ENCODE assay signal across 21 cellular contexts in genomic region chr17:31404028-31404949, GRCh38. TPM values are rescaled to one million over a fixed set of nuclear protein-coding genes. Genes with fewer than 3 reads are reported as not detected.
DNase-seq lines count a peak whose midpoint lies in the region; ATAC-seq and TF ChIP-seq lines count a peak whose summit lies in the region.
"Had no signal": no experiment of that assay in that cellular context is flagged by ENCODE, and none has a peak within 500 bp of the region (broad histone marks: within the 10 kb centered on the region; RNA-seq: fewer than 3 reads in every experiment).

No MANE protein-coding gene starts in this region.

- 89 to 91% methylated on average over 8 to 19 of the region's 19 CpGs for WGBS in endodermal cell (ENCODE audit: insufficient coverage in 1 of 2, insufficient read length in 1 of 2), 2 experiments

- H3K4me1 ChIP-seq in endodermal cell (ENCODE audit: control insufficient read depth, insufficient read depth, low read length): no peaks in the 10 kb centered on the region
- H3K4me1 ChIP-seq: heart left ventricle had no signal

- CTCF ChIA-PET in activated CD4-positive, alpha-beta T cell treated with anti-CD3 and anti-CD28 coated beads for 36 hours (lab: Charles Lee): interaction anchor here (0.7 to 1.4 kb wide), 2 partner anchors 11 to 375 kb away, joined by 3 to 4 read pairs; no protein-coding TSS in a partner anchor

- no peaks in the 10 kb centered on the region for H3K27me3 ChIP-seq in endodermal cell (ENCODE audit: control insufficient read depth, insufficient read depth, low read length, poor library complexity, severe bottlenecking)
- H3K27me3 ChIP-seq: BLaER1 treated with 17β-estradiol and CSF1 and Interleukin-3, amounts not matched to agents 10 nM and 100 nM; dorsolateral prefrontal cortex had no signal

- H3K27ac Mint-ChIP-seq in activated CD4-positive, alpha-beta T cell treated with anti-CD3 and anti-CD28 coated beads for 36 hours: no peak overlapping the region
- H3K27ac Mint-ChIP-seq in endodermal cell (no peak overlapping the region), immature natural killer cell (no peak overlapping the region)
- peak overlapping the region; percentile 13 for H3K27ac Mint-ChIP-seq in stimulated activated effector memory CD8-positive, alpha-beta T cell treated with anti-CD3 and anti-CD28 coated beads, Interleukin-12 subunit alpha, Interleukin-12 subunit beta, amount 100 ng/mL, for 72 hours
- H3K27ac Mint-ChIP-seq: activated T-cell treated with anti-CD3 and anti-CD28 coated beads, Interleukin-2, amount 50 U/mL, for 24 hours; stimulated activated naive CD8-positive, alpha-beta T cell treated with anti-CD3 and anti-CD28 coated beads, Interleukin-15, Interleukin-2, amounts not matched to agents 100 ng/mL and 50 ng/mL, for 24 hours; type B pancreatic cell had no signal

- intact Hi-C loops in activated CD4-positive, alpha-beta T cell treated with anti-CD3 and anti-CD28 coated beads for 36 hours (cut with DNase I, micrococcal nuclease): no loop called here

- no peak overlapping the region for H3K27ac ChIP-seq in endodermal cell (ENCODE audit: low read depth, low read length)
- H3K27ac ChIP-seq: BLaER1 treated with 17β-estradiol and CSF1 and Interleukin-3, amounts not matched to agents 10 nM and 100 nM; brain microvascular endothelial cell; heart left ventricle had no signal

- POLR2A ChIA-PET in activated CD4-positive, alpha-beta T cell treated with anti-CD3 and anti-CD28 coated beads for 36 hours (lab: Charles Lee): no interaction called here

- peak; percentile 19 for ATAC-seq in activated CD4-positive, alpha-beta T cell treated with anti-CD3 and anti-CD28 coated beads for 36 hours
- peak; percentile 62 for ATAC-seq in stimulated activated effector memory CD8-positive, alpha-beta T cell treated with anti-CD3 and anti-CD28 coated beads, Interleukin-12 subunit alpha, Interleukin-12 subunit beta, amount 100 ng/mL, for 72 hours
- ATAC-seq: heart left ventricle had no signal

- no peaks in the 10 kb centered on the region for H3K9me3 ChIP-seq in endodermal cell (ENCODE audit: control insufficient read depth, low read length)
- H3K9me3 ChIP-seq: BLaER1 treated with 17β-estradiol and CSF1 and Interleukin-3, amounts not matched to agents 10 nM and 100 nM; heart left ventricle had no signal

- no peak overlapping the region for H3K4me3 Mint-ChIP-seq in activated CD4-positive, alpha-beta T cell treated with anti-CD3 and anti-CD28 coated beads for 36 hours
- no peak overlapping the region for H3K4me3 Mint-ChIP-seq in endodermal cell
- no peak overlapping the region for H3K4me3 Mint-ChIP-seq in stimulated activated effector memory CD8-positive, alpha-beta T cell treated with anti-CD3 and anti-CD28 coated beads, Interleukin-12 subunit alpha, Interleukin-12 subunit beta, amount 100 ng/mL, for 72 hours
- no peak overlapping the region for H3K4me3 Mint-ChIP-seq in immature natural killer cell
- H3K4me3 Mint-ChIP-seq: activated T-cell treated with anti-CD3 and anti-CD28 coated beads, Interleukin-2, amount 50 U/mL, for 24 hours; neural crest cell; stimulated activated naive CD8-positive, alpha-beta T cell treated with anti-CD3 and anti-CD28 coated beads, Interleukin-15, Interleukin-2, amounts not matched to agents 100 ng/mL and 50 ng/mL, for 24 hours; type B pancreatic cell had no signal

- no peak overlapping the region for H3K9ac ChIP-seq in endodermal cell (ENCODE audit: extremely low read depth, low read length, poor library complexity, severe bottlenecking)
- H3K9ac ChIP-seq: BLaER1 treated with 17β-estradiol and CSF1 and Interleukin-3, amounts not matched to agents 10 nM and 100 nM had no signal

- H3K27me3 Mint-ChIP-seq in activated CD4-positive, alpha-beta T cell treated with anti-CD3 and anti-CD28 coated beads for 36 hours: no peaks in the 10 kb centered on the region
- H3K27me3 Mint-ChIP-seq in endodermal cell (ENCODE audit: insufficient read depth) (no peaks in the 10 kb centered on the region), immature natural killer cell (ENCODE audit: low read depth in 3 of 3) (peaks cover 0 to 5% (median 2%) of the 10 kb centered on the region in 3 donors)
- H3K27me3 Mint-ChIP-seq: activated T-cell treated with anti-CD3 and anti-CD28 coated beads, Interleukin-2, amount 50 U/mL, for 24 hours had no signal

- no peak overlapping the region for H3K4me3 ChIP-seq in endodermal cell (ENCODE audit: low read length)
- H3K4me3 ChIP-seq: BLaER1 treated with 17β-estradiol and CSF1 and Interleukin-3, amounts not matched to agents 10 nM and 100 nM; dorsolateral prefrontal cortex; heart left ventricle had no signal

- no peaks in the 10 kb centered on the region for H3K36me3 Mint-ChIP-seq in activated CD4-positive, alpha-beta T cell treated with anti-CD3 and anti-CD28 coated beads for 36 hours (ENCODE audit: low read depth)
- H3K36me3 Mint-ChIP-seq in endodermal cell (ENCODE audit: low read depth) (no peaks in the 10 kb centered on the region), immature natural killer cell (no peaks in the 10 kb centered on the region)
- H3K36me3 Mint-ChIP-seq in stimulated activated effector memory CD8-positive, alpha-beta T cell treated with anti-CD3 and anti-CD28 coated beads, Interleukin-12 subunit alpha, Interleukin-12 subunit beta, amount 100 ng/mL, for 72 hours: no peaks in the 10 kb centered on the region
- H3K36me3 Mint-ChIP-seq: type B pancreatic cell had no signal

- H3K4me1 Mint-ChIP-seq in activated CD4-positive, alpha-beta T cell treated with anti-CD3 and anti-CD28 coated beads for 36 hours: no peaks in the 10 kb centered on the region
- no peaks in the 10 kb centered on the region for H3K4me1 Mint-ChIP-seq in endodermal cell
- H3K4me1 Mint-ChIP-seq in stimulated activated effector memory CD8-positive, alpha-beta T cell treated with anti-CD3 and anti-CD28 coated beads, Interleukin-12 subunit alpha, Interleukin-12 subunit beta, amount 100 ng/mL, for 72 hours: peaks cover 9% of the 10 kb centered on the region
- no peaks in the 10 kb centered on the region for H3K4me1 Mint-ChIP-seq in immature natural killer cell

- no peaks in the 10 kb centered on the region for H3K36me3 ChIP-seq in endodermal cell (ENCODE audit: control insufficient read depth, insufficient read depth, low read length)
- H3K36me3 ChIP-seq: BLaER1 treated with 17β-estradiol and CSF1 and Interleukin-3, amounts not matched to agents 10 nM and 100 nM; brain microvascular endothelial cell; heart left ventricle had no signal

- no peaks in the 10 kb centered on the region for H3K9me3 Mint-ChIP-seq in activated CD4-positive, alpha-beta T cell treated with anti-CD3 and anti-CD28 coated beads for 36 hours (ENCODE audit: low read depth)
- H3K9me3 Mint-ChIP-seq in endodermal cell: no peaks in the 10 kb centered on the region
- no peaks in the 10 kb centered on the region for H3K9me3 Mint-ChIP-seq in stimulated activated effector memory CD8-positive, alpha-beta T cell treated with anti-CD3 and anti-CD28 coated beads, Interleukin-12 subunit alpha, Interleukin-12 subunit beta, amount 100 ng/mL, for 72 hours
- H3K9me3 Mint-ChIP-seq in immature natural killer cell: no peaks in the 10 kb centered on the region
- H3K9me3 Mint-ChIP-seq: activated T-cell treated with anti-CD3 and anti-CD28 coated beads, Interleukin-2, amount 50 U/mL, for 24 hours; neural crest cell; stimulated activated naive CD8-positive, alpha-beta T cell treated with anti-CD3 and anti-CD28 coated beads, Interleukin-15, Interleukin-2, amounts not matched to agents 100 ng/mL and 50 ng/mL, for 24 hours; type B pancreatic cell had no signal

- no peak for TF ChIP-seq CTCF in endodermal cell (conservative IDR thresholded peaks at IDR 0.05)

- DNase-seq in activated CD4-positive, alpha-beta T cell treated with anti-CD3 and anti-CD28 coated beads for 36 hours: no peak
- DNase-seq in activated CD4-positive, alpha-beta T cell treated with anti-CD3 and anti-CD28 coated beads, Interleukin-2, amount 50 U/mL, for 4 hours: no peak
- DNase-seq in RPMI7951 (ENCODE audit: low read depth) (peak; percentile 15), endodermal cell (peak; percentile 44), immature natural killer cell (no peak), cerebellum (ENCODE audit: low spot score) (no peak)
- no peak for DNase-seq in stimulated activated effector memory CD8-positive, alpha-beta T cell treated with anti-CD3 and anti-CD28 coated beads, Interleukin-12 subunit alpha, Interleukin-12 subunit beta, amount 100 ng/mL, for 72 hours (ENCODE audit: low spot score in 2 of 2)
- DNase-seq in stimulated activated CD8-positive, alpha-beta memory T cell treated with anti-CD3 and anti-CD28 coated beads, Interleukin-4, amount 100 ng/mL, for 48 hours: no peak
- DNase-seq: activated CD4-positive, alpha-beta T cell treated with anti-CD3 and anti-CD28 coated beads, Interleukin-2, amount 50 U/mL, for 1 hour; activated T-cell treated with anti-CD3 and anti-CD28 coated beads, Interleukin-2, amount 50 U/mL, for 24 hours; brain microvascular endothelial cell; HCEC 1CT; heart left ventricle; NCI-H1694; retina; stimulated activated CD4-positive, alpha-beta T cell treated with anti-CD3 and anti-CD28 coated beads, Interleukin-15, amount 100 ng/mL, for 24 hours had no signal

RNA-seq across cellular contexts. Expression of gene RAB11FIP4, which starts 12.8 kb away (rescaled TPM):
- 10 to 100 TPM; 30.3 to 41.4 TPM for total RNA-seq in activated CD4-positive, alpha-beta T cell treated with anti-CD3 and anti-CD28 coated beads for 36 hours
- total RNA-seq in RPMI7951 (2014; rRNA removed; shearing (Covaris generic)): under 0.01 and 0.59 TPM in 2 replicates
- total RNA-seq in endodermal cell (10 to 100 TPM; 35.6 to 62.2 TPM), cerebellum (27.8 TPM)
- polyA plus RNA-seq in endodermal cell (2013, experiment 1 of 2): 12.5 TPM
- polyA plus RNA-seq in endodermal cell (2013, experiment 2 of 2): 12.2 TPM
- polyA plus RNA-seq in immature natural killer cell: 10 to 100 TPM; 14.2 to 41.8 (median 22.1) TPM

Comparison
In these comparisons a context has a peak if more than half of its experiments do, and no peak if none do; other contexts are left out.
1. DNase-seq: peak in RPMI7951 (single experiment) and endodermal cell (single experiment); none in activated CD4-positive, alpha-beta T cell treated with anti-CD3 and anti-CD28 coated beads for 36 hours (single experiment), activated CD4-positive, alpha-beta T cell treated with anti-CD3 and anti-CD28 coated beads, Interleukin-2, amount 50 U/mL, for 4 hours (0 of 2), stimulated activated effector memory CD8-positive, alpha-beta T cell treated with anti-CD3 and anti-CD28 coated beads, Interleukin-12 subunit alpha, Interleukin-12 subunit beta, amount 100 ng/mL, for 72 hours (0 of 2), immature natural killer cell (0 of 3), cerebellum (single experiment) and stimulated activated CD8-positive, alpha-beta memory T cell treated with anti-CD3 and anti-CD28 coated beads, Interleukin-4, amount 100 ng/mL, for 48 hours (single experiment).
2. RNA of gene RAB11FIP4, which starts 12.8 kb away (total RNA-seq): 35.6 to 62.2 TPM in endodermal cell, 30.3 to 41.4 TPM in activated CD4-positive, alpha-beta T cell treated with anti-CD3 and anti-CD28 coated beads for 36 hours and 27.8 TPM in cerebellum (single experiment); under 0.01 to 0.59 TPM in RPMI7951; every median in the first group is over 10 times any median in the second.